In genomic region chr3:25558106-25558505, GRCh38 we compare ENCODE assay signal across 2 cellular contexts.
TF ChIP-seq lines count a peak whose summit lies in the region.

No MANE protein-coding gene starts in this region.

TF ChIP-seq in liver, 16 proteins besides CTCF, POLR2A, EP300 and RAD21 (continued from another document):
- TF ChIP-seq REST (IDR thresholded peaks at IDR 0.05) (peak; percentile 31), TAF1 (conservative IDR thresholded peaks at IDR 0.05) (no peak), EGR1 (IDR thresholded peaks at IDR 0.05; ENCODE audit: low read depth in 2 of 2) (no peak), HNF4G (IDR thresholded peaks at IDR 0.05) (no peak), GABPA (IDR thresholded peaks at IDR 0.05 in 1 of 2, conservative IDR thresholded peaks at IDR 0.05 in 1 of 2) (no peak), ATF3 (IDR thresholded peaks at IDR 0.05) (no peak), FOXA1 (IDR thresholded peaks at IDR 0.05) (no peak), MAX (IDR thresholded peaks at IDR 0.05) (no peak), SP1 (IDR thresholded peaks at IDR 0.05) (peak; percentile 28), FOXA2 (IDR thresholded peaks at IDR 0.05) (no peak), ZBTB33 (IDR thresholded peaks at IDR 0.05) (no peak), NR2F2 (IDR thresholded peaks at IDR 0.05) (peak; percentile 94), YY1 (IDR thresholded peaks at IDR 0.05) (no peak), HNF4A (conservative IDR thresholded peaks at IDR 0.05) (no peak)

TF ChIP-seq in HepG2, 621 proteins besides CTCF, POLR2A, EP300 and RAD21 (continued from another document):
- TF ChIP-seq ZKSCAN8 (CRISPR knock-in tag; IDR thresholded peaks at IDR 0.05; ENCODE audit: borderline replicate concordance) (no peak), ZNF296 (CRISPR knock-in tag; conservative IDR thresholded peaks at IDR 0.05) (no peak), HNF1B (CRISPR knock-in tag; IDR thresholded peaks at IDR 0.05) (no peak), DMAP1 (CRISPR knock-in tag; IDR thresholded peaks at IDR 0.05) (no peak), THRA (CRISPR knock-in tag; IDR thresholded peaks at IDR 0.05; ENCODE audit: borderline replicate concordance) (no peak)
